In genomic region chr2:136764397-136765255, GRCh38 we compare ENCODE assay signal across 8 cellular contexts. TPM values are rescaled to one million over a fixed set of nuclear protein-coding genes. Genes with fewer than 3 reads are reported as not detected.
DNase-seq lines count a peak whose midpoint lies in the region; ATAC-seq, FAIRE-seq and TF ChIP-seq lines count a peak whose summit lies in the region.
"Had no signal": no experiment of that assay in that cellular context is flagged by ENCODE, and none has a peak within 500 bp of the region (broad histone marks: within the 10 kb centered on the region; RNA-seq: fewer than 3 reads in every experiment).

No MANE protein-coding gene starts in this region.

- H3K27me3 ChIP-seq in GM23338 (ENCODE audit: insufficient read depth) (peaks cover 70% of the 10 kb centered on the region), skeletal muscle satellite cell (ENCODE audit: control insufficient read depth, insufficient read depth, low read length) (peaks cover 29% of the 10 kb centered on the region)

- H3K27ac ChIP-seq in GM23338 (ENCODE audit: low read depth), result no peak overlapping the region

- H3K4me3 Mint-ChIP-seq in GM23338, result peak overlapping the region; percentile 87

- H3K27me3 Mint-ChIP-seq in GM23338 (ENCODE audit: insufficient read depth, low read depth, poor library complexity), result peaks cover 36% of the 10 kb centered on the region

- no peak for TF ChIP-seq POLR2A in H54 (IDR thresholded peaks at IDR 0.05; ENCODE audit: low read depth, low read length)

- H3K4me2 ChIP-seq in GM23338 (peak overlapping the region; percentile 97), skeletal muscle satellite cell (ENCODE audit: low read length) (peak overlapping the region; percentile 33)

- no peak overlapping the region for H3K9ac ChIP-seq in skeletal muscle satellite cell (ENCODE audit: low read depth, low read length)

- H4K20me1 ChIP-seq in GM23338 (replicated peaks; ENCODE audit: insufficient read depth), result peaks cover 3% of the 10 kb centered on the region; the same call in 1 of the 2 replicates

- no peak for FAIRE-seq in H54 (lab: Jason Lieb, UNC)

- no peak overlapping the region for H3K27ac Mint-ChIP-seq in GM23338

- H3K4me3 ChIP-seq in GM23338 (peak overlapping the region; percentile 80), iPS-11a (ENCODE audit: low read depth, low read length) (peak overlapping the region; percentile 65), skeletal muscle satellite cell (ENCODE audit: low read length) (peak overlapping the region; percentile 45)

- no peaks in the 10 kb centered on the region for H3F3A ChIP-seq in GM23338 (replicated peaks; ENCODE audit: low read depth)

- no peaks in the 10 kb centered on the region for H3K9me2 ChIP-seq in GM23338 (ENCODE audit: insufficient read depth)

- no peaks in the 10 kb centered on the region for H3K9me3 ChIP-seq in skeletal muscle satellite cell (replicated peaks; ENCODE audit: low read length)

- no peaks in the 10 kb centered on the region for H3K36me3 Mint-ChIP-seq in GM23338 (ENCODE audit: low read depth)

- peaks cover 12% of the 10 kb centered on the region for H3K4me1 Mint-ChIP-seq in GM23338

- peak; percentile 81 for DNase-seq in GM23338 (ENCODE audit: low spot score)
- peak; percentile 2 for DNase-seq in NCI-H774 (lab: John Stamatoyannopoulos, UW)
- DNase-seq in H54 (ENCODE audit: insufficient read length, low spot score), result no peak
- DNase-seq in effector CD4-positive, alpha-beta T cell, result no peak
- DNase-seq: NK-92 treated with Interleukin-12 subunit alpha and Interleukin-12 subunit beta, amount 100 ng/mL, for 24 hours had no signal

- ATAC-seq in GM23338 (peak; percentile 76), GM21367 (IDR thresholded peaks at IDR 0.05; ENCODE audit: unreplicated experiment) (no peak)

- H3K79me2 ChIP-seq in GM23338 (replicated peaks; ENCODE audit: insufficient read depth), result no peaks in the 10 kb centered on the region

- H3K36me3 ChIP-seq in GM23338 (ENCODE audit: insufficient read depth) (no peaks in the 10 kb centered on the region), skeletal muscle satellite cell (ENCODE audit: insufficient read depth, low read length) (no peaks in the 10 kb centered on the region)

- H3K9me3 Mint-ChIP-seq in GM23338, result no peaks in the 10 kb centered on the region

- peaks cover 16% of the 10 kb centered on the region for H3K4me1 ChIP-seq in GM23338 (ENCODE audit: insufficient read depth)
- no peaks in the 10 kb centered on the region for H3K4me1 ChIP-seq in skeletal muscle satellite cell (ENCODE audit: control insufficient read depth, insufficient read depth, low read length)

- TF ChIP-seq CTCF in GM23338 (conservative IDR thresholded peaks at IDR 0.05; ENCODE audit: low read depth in 2 of 2), result no peak

- peak overlapping the region; percentile 99 for H2AFZ ChIP-seq in GM23338

TF ChIP-seq in GM23338, 12 proteins besides CTCF, POLR2A, EP300 and RAD21:
- no peak for TF ChIP-seq ZNF114 (CRISPR knock-in tag; IDR thresholded peaks at IDR 0.05)
- peak; percentile 65 for TF ChIP-seq EZH2 (IDR thresholded peaks at IDR 0.05; ENCODE audit: low read depth, unreplicated experiment)

RNA-seq across cellular contexts. Expression of gene THSD7B, which starts 0.7 kb away (rescaled TPM):
- 2.1 and 3.8 TPM in 2 replicates for total RNA-seq in GM23338 (2014; rRNA removed; shearing (Covaris generic))
- 0.86 and 0.97 TPM in 2 replicates for polyA plus RNA-seq in GM23338 (2016; fragmentation: Nextera tagmentation; extraction: Ambion mirVana)
- under 0.01 TPM in 1 of 2 replicates, not detected in the other for total RNA-seq in skeletal muscle satellite cell (2012; rRNA removed)

Comparison
In these comparisons a context has a peak if more than half of its experiments do, and no peak if none do; other contexts are left out.
1. DNase-seq: peak in GM23338 (single experiment) and NCI-H774 (single experiment); none in H54 (single experiment) and effector CD4-positive, alpha-beta T cell (single experiment).
2. Peak in every context shown above with its lines, with median percentiles within 50 percentile points of each other: H3K4me3 ChIP-seq.